ENCODE assay signal across 16 cellular contexts in the genomic region with DNA sequence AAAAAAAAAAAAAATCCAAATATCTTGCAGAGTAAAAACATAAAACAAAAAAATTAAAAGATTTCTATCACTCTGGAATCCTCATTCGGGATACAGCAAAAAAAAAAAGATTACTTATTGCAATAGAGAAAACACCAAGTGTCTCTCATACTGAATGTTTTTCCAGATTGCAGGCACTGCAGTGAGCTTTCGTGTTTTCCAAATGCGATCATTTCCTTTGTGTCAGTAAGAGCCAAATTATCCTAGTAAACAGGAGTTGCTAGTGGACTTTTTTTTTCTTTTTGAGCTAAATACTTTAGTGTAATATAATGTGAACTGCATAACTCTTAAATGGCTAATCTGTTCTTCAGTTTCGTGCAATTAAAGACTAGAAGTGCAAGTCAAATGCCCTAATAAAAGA. TPM values are rescaled to one million over a fixed set of nuclear protein-coding genes. Genes with fewer than 3 reads are reported as not detected.
DNase-seq lines count a peak whose midpoint lies in the region; ATAC-seq, FAIRE-seq and TF ChIP-seq lines count a peak whose summit lies in the region.
"Had no signal": no experiment of that assay in that cellular context is flagged by ENCODE, and none has a peak within 500 bp of the region (broad histone marks: within the 10 kb centered on the region; RNA-seq: fewer than 3 reads in every experiment).

No MANE protein-coding gene starts in this region.

- no peaks in the 10 kb centered on the region for H3K27me3 ChIP-seq in subcutaneous abdominal adipose tissue (ENCODE audit: control insufficient read depth in 5 of 5, insufficient read depth in 4 of 5, low read length in 5 of 5)

- peak; percentile 83 for DNase-seq in GM04504 (ENCODE audit: low read depth)
- peak; percentile 85 for DNase-seq in dermis blood vessel endothelial cell
- DNase-seq in iris pigment epithelial cell (ENCODE audit: low read depth): peak; percentile 63
- DNase-seq in DMS79 treated with DMSO at 0.1 percent for 48 hours (lab: John Stamatoyannopoulos, UW): no peak
- no peak for DNase-seq in stimulated activated naive CD4-positive, alpha-beta T cell (lab: John Stamatoyannopoulos, UW)
- DNase-seq in activated naive CD4-positive, alpha-beta T cell treated with anti-CD3 and anti-CD28 coated beads, Interleukin-2, amount 50 U/mL, for 72 hours (ENCODE audit: low spot score in 2 of 2): no peak
- DNase-seq in GM12892 (ENCODE audit: insufficient read length): no peak
- DNase-seq: activated CD4-positive, CD25-positive, alpha-beta regulatory T cell; CD8-positive, alpha-beta memory T cell; cerebellar nuclear complex; NCI-H1417 treated with DMSO at 0.1 percent for 48 hours; OCI-M1; stimulated activated CD4-positive, alpha-beta T cell treated with anti-CD3 and anti-CD28 coated beads, Interleukin-2, amount 100 ng/mL, for 24 hours had no signal

- H3K9me3 Mint-ChIP-seq in activated naive CD4-positive, alpha-beta T cell treated with anti-CD3 and anti-CD28 coated beads, Interleukin-2, amount 50 U/mL, for 72 hours: peaks cover 0 to 5% of the 10 kb centered on the region in 2 donors
- H3K9me3 Mint-ChIP-seq: CD8-positive, alpha-beta memory T cell; mesothelial cell of epicardium had no signal

- FAIRE-seq in GM12892 (lab: Jason Lieb, UNC): no peak
- FAIRE-seq: urothelium cell line had no signal

- H3K27ac Mint-ChIP-seq in activated naive CD4-positive, alpha-beta T cell treated with anti-CD3 and anti-CD28 coated beads, Interleukin-2, amount 50 U/mL, for 72 hours: no peak overlapping the region
- H3K27ac Mint-ChIP-seq: CD8-positive, alpha-beta memory T cell; mesothelial cell of epicardium had no signal

- H3K4me1 ChIP-seq in subcutaneous abdominal adipose tissue (ENCODE audit: control insufficient read depth in 5 of 5, insufficient read depth in 5 of 5, low read length in 5 of 5): peaks cover 2 to 35% (median 19%) of the 10 kb centered on the region in 5 donors

- no peak for TF ChIP-seq POLR2A in GM12892 (IDR thresholded peaks at IDR 0.05; ENCODE audit: low read depth, low read length)

- no peak overlapping the region for H3K4me3 ChIP-seq in subcutaneous abdominal adipose tissue (ENCODE audit: low read depth in 1 of 5, low read length in 5 of 5)

- no peaks in the 10 kb centered on the region for H3K9me3 ChIP-seq in subcutaneous abdominal adipose tissue (ENCODE audit: control insufficient read depth in 5 of 5, low read length in 5 of 5)

- H3K27ac ChIP-seq in subcutaneous abdominal adipose tissue (ENCODE audit: low read depth, low read length): peak overlapping the region; percentile 61

- H3K9ac ChIP-seq in subcutaneous abdominal adipose tissue (ENCODE audit: low read length in 5 of 5): no peak overlapping the region

- ATAC-seq in activated naive CD4-positive, alpha-beta T cell treated with anti-CD3 and anti-CD28 coated beads, Interleukin-2, amount 50 U/mL, for 72 hours: no peak

- H3K36me3 ChIP-seq in subcutaneous abdominal adipose tissue (ENCODE audit: control insufficient read depth in 5 of 5, insufficient read depth in 5 of 5, low read length in 5 of 5): no peaks in the 10 kb centered on the region

- peaks cover 15 to 41% of the 10 kb centered on the region in 2 donors for H3K36me3 Mint-ChIP-seq in activated naive CD4-positive, alpha-beta T cell treated with anti-CD3 and anti-CD28 coated beads, Interleukin-2, amount 50 U/mL, for 72 hours
- H3K36me3 Mint-ChIP-seq: mesothelial cell of epicardium had no signal

RNA-seq across cellular contexts. Expression of gene TOMM7, which starts 44.3 kb away (rescaled TPM):
- 69.8 and 111 TPM in 2 replicates for total RNA-seq in dermis blood vessel endothelial cell
- 100 to 1,000 TPM; 270 to 281 TPM for total RNA-seq in activated naive CD4-positive, alpha-beta T cell treated with anti-CD3 and anti-CD28 coated beads, Interleukin-2, amount 50 U/mL, for 72 hours
- 1,193 TPM for polyA plus RNA-seq in GM12892 (2012; ENCODE audit: missing spikeins)

Comparison
In these comparisons a context has a peak if more than half of its experiments do, and no peak if none do; other contexts are left out.
1. DNase-seq: peak in GM04504 (single experiment), dermis blood vessel endothelial cell (single experiment) and iris pigment epithelial cell (single experiment); none in DMS79 treated with DMSO at 0.1 percent for 48 hours (single experiment), stimulated activated naive CD4-positive, alpha-beta T cell (0 of 6), activated naive CD4-positive, alpha-beta T cell treated with anti-CD3 and anti-CD28 coated beads, Interleukin-2, amount 50 U/mL, for 72 hours (0 of 2) and GM12892 (single experiment).